ENCODE assay signal across 13 cellular contexts in the genomic region with DNA sequence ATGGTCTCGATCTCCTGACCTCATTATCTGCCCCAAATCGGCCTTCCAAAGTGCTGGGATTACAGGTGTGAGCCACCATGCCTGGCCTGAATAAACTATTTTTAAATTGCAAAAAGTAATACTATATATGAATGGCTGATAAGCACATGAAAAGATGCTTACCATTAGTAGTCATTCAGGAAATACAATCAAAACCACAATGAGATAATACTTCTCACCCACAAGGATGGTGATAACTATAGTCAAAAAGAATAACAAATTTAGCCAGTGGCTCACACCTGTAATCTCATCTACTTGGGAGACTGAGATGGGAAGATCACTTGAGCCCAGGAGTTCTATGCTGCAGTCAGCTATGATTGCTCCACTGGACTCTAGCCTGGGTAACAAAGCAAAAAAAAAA.
"Had no signal": no experiment of that assay in that cellular context is flagged by ENCODE, and none has a peak within 500 bp of the region (broad histone marks: within the 10 kb centered on the region; RNA-seq: fewer than 3 reads in every experiment).

No MANE protein-coding gene starts in this region.

- DNase-seq: activated gamma-delta T cell; effector CD4-positive, alpha-beta T cell; left ventricle myocardium superior; ovary; sigmoid colon; stimulated activated CD4-positive, alpha-beta T cell treated with anti-CD3 and anti-CD28 coated beads, Interleukin-2, amount 100 ng/mL, for 24 hours; stimulated activated naive CD4-positive, alpha-beta T cell; upper lobe of right lung had no signal

- H3K9me3 ChIP-seq: gastroesophageal sphincter, ovary, sigmoid colon, upper lobe of right lung had no signal

- H3K36me3 ChIP-seq: neural progenitor cell, ovary had no signal

- H3K27me3 ChIP-seq: gastroesophageal sphincter, neural progenitor cell, ovary, sigmoid colon, upper lobe of right lung had no signal

- ATAC-seq: gastroesophageal sphincter, left ventricle myocardium superior, upper lobe of right lung had no signal

- H3K27ac ChIP-seq: coronary artery, epithelial cell of prostate, gastroesophageal sphincter, neural progenitor cell, ovary, sigmoid colon, SK-N-MC, upper lobe of right lung had no signal

- H3K27ac Mint-ChIP-seq: neural progenitor cell had no signal

- H3K4me3 ChIP-seq: coronary artery, gastroesophageal sphincter, neural progenitor cell, ovary, sigmoid colon, SK-N-MC, upper lobe of right lung had no signal

- H3K9me3 Mint-ChIP-seq: neural progenitor cell had no signal
